In the genomic region with DNA sequence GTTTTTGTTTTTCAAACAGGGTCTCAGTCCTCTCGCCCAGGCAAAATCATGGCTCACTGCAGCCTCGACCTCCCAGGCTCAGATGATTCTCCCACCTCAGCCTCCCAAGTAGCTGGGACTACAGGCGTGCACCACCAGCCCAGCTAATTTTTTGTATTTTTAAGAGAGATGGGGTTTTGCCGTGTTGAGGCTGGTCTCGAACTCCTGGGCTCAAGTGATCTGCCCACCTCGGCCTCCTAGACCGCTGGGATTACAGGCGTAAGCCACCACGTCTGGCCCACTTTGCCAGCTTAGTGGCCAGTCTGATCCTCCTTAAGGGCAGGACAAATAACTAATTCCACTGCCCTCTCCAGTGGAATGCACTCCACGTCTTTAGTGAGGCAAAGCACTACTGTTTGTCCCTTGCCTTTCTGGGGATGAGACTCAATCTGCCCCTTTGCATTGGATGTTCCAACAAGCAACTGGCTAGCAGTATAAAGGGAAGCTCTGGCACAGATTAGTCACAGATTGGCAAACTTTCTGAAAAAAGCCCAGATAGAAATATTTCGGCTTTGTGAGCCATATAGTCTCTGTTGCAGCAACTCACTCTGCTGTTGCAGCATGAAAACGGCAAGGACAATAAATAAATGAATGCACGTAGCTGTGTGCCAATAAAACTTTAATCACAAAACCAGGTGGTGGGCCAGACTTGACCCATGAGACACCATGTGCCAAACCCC, we compare ENCODE assay signal across 14 cellular contexts.
"Had no signal": no experiment of that assay in that cellular context is flagged by ENCODE, and none has a peak within 500 bp of the region (broad histone marks: within the 10 kb centered on the region; RNA-seq: fewer than 3 reads in every experiment).

No MANE protein-coding gene starts in this region.

- ATAC-seq: esophagus mucosa; gastroesophageal sphincter; left colon; pancreas; stimulated activated effector memory CD8-positive, alpha-beta T cell treated with anti-CD3 and anti-CD28 coated beads, Interleukin-12 subunit alpha, Interleukin-12 subunit beta, amount 100 ng/mL, for 72 hours had no signal

- H3K27ac ChIP-seq: gastroesophageal sphincter, pancreas, thoracic aorta had no signal

- FAIRE-seq: astrocyte, bronchial epithelial cell, pancreas, urothelium cell line had no signal

- H3K9me3 ChIP-seq: pancreas, thoracic aorta had no signal

- H3K4me1 ChIP-seq: pancreas had no signal

- DNase-seq: activated CD4-positive, alpha-beta T cell treated with anti-CD3 and anti-CD28 coated beads, Interleukin-2, amount 50 U/mL, for 1 hour; activated CD8-positive, alpha-beta memory T cell treated with anti-CD3 and anti-CD28 coated beads for 24 hours; activated naive CD4-positive, alpha-beta T cell; left colon; naive B cell; pancreas; T-helper 2 cell had no signal

- H3K27me3 ChIP-seq: gastroesophageal sphincter, pancreas had no signal

- H3K36me3 ChIP-seq: pancreas, thoracic aorta had no signal

- H3K4me3 ChIP-seq: gastroesophageal sphincter, pancreas, thoracic aorta had no signal
